Comparison of ENCODE assay signal across 10 cellular contexts in the genomic region with DNA sequence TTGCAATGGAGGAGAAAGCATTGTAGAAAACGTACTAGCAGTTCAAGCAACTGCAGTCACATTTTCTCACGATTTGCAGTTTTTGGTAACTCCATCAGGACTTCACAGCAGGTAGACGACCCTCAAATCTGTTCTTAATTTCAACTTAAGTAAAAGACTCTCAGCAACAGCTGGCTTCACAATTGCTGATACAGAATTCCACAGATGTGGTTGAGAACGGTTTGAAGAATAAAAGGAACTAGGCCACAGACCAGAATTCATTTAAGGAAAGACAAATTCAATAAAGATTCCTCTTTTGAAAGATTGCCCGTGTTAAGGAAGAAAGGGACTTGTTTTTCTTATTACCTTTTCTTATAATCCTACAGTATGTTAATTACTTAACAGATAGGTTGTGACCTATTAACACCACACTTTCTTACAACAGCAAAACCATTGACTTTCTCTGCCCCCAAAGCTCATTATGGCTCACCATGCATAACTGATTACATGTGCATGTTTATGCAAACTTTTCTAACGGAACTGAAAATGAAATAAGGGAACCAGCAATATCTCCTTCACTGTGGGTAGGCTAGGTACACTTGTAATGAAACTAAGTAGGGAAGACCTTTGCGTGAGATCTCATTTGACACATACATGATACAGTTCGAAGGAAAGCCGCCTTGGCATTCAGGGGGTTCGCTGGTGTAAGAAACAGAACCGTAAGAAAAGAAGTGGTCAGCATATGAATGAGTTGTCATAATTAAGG. TPM values are rescaled to one million over a fixed set of nuclear protein-coding genes. Genes with fewer than 3 reads are reported as not detected.
A peak's percentile ranks its signal among the peaks of the same experiment; 100 is the strongest.
DNase-seq lines count a peak whose midpoint lies in the region; ATAC-seq and TF ChIP-seq lines count a peak whose summit lies in the region.
"Had no signal": no experiment of that assay in that cellular context is flagged by ENCODE, and none has a peak within 500 bp of the region (broad histone marks: within the 10 kb centered on the region; RNA-seq: fewer than 3 reads in every experiment).

No MANE protein-coding gene starts in this region.

- H3K4me3 ChIP-seq in endodermal cell (ENCODE audit: low read length) (no peak overlapping the region), esophagus muscularis mucosa (no peak overlapping the region)

- no peak overlapping the region for H3K9ac ChIP-seq in endodermal cell (ENCODE audit: extremely low read depth, low read length, poor library complexity, severe bottlenecking)

- H3K27ac Mint-ChIP-seq in endodermal cell, result no peak overlapping the region
- H3K27ac Mint-ChIP-seq: activated naive CD4-positive, alpha-beta T cell treated with anti-CD3 and anti-CD28 coated beads, Interleukin-2, amount 10 ng/mL, durations not matched to agents 7 days and 5 days; T-cell had no signal

- no peak for DNase-seq in endodermal cell
- no peak for DNase-seq in left ventricle myocardium superior
- no peak for DNase-seq in esophagus muscularis mucosa (ENCODE audit: extremely low spot score)
- DNase-seq in DMS 273 treated with DMSO at 0.1 percent for 48 hours (lab: John Stamatoyannopoulos, UW), result no peak
- no peak for DNase-seq in activated naive CD4-positive, alpha-beta T cell (lab: John Stamatoyannopoulos, UW)
- DNase-seq: activated naive CD4-positive, alpha-beta T cell treated with anti-CD3 and anti-CD28 coated beads, Interleukin-2, amount 10 ng/mL, durations not matched to agents 7 days and 5 days; T-cell had no signal

- H3K27me3 ChIP-seq in endodermal cell (ENCODE audit: control insufficient read depth, insufficient read depth, low read length, poor library complexity, severe bottlenecking), result peaks cover 28% of the 10 kb centered on the region
- H3K27me3 ChIP-seq in esophagus muscularis mucosa, result no peaks in the 10 kb centered on the region

- H3K27me3 Mint-ChIP-seq in endodermal cell (ENCODE audit: insufficient read depth), result peaks cover 33% of the 10 kb centered on the region

- ATAC-seq in GM18511 (IDR thresholded peaks at IDR 0.05; ENCODE audit: unreplicated experiment) (peak; percentile 90), GM21723 (IDR thresholded peaks at IDR 0.05; ENCODE audit: unreplicated experiment) (peak; percentile 88), HG03469 (IDR thresholded peaks at IDR 0.05; ENCODE audit: unreplicated experiment) (peak; percentile 92), left ventricle myocardium superior (no peak)
- ATAC-seq: T-cell had no signal

- TF ChIP-seq POLR2A in esophagus muscularis mucosa (IDR thresholded peaks at IDR 0.05; ENCODE audit: low read depth), result no peak

- H3K4me1 ChIP-seq in endodermal cell (ENCODE audit: control insufficient read depth, insufficient read depth, low read length) (no peaks in the 10 kb centered on the region), esophagus muscularis mucosa (peaks cover 0 to 17% (median 7%) of the 10 kb centered on the region in 4 donors)

- no peak for TF ChIP-seq CTCF in endodermal cell (conservative IDR thresholded peaks at IDR 0.05)
- TF ChIP-seq CTCF in esophagus muscularis mucosa (IDR thresholded peaks at IDR 0.05), result no peak

- H3K4me1 Mint-ChIP-seq in endodermal cell, result peaks cover 24% of the 10 kb centered on the region

- peak overlapping the region; percentile 42 for H3K27ac ChIP-seq in endodermal cell (ENCODE audit: low read depth, low read length)
- no peak overlapping the region for H3K27ac ChIP-seq in esophagus muscularis mucosa (replicated peaks in 1 of 4)

- H3K36me3 ChIP-seq in endodermal cell (ENCODE audit: control insufficient read depth, insufficient read depth, low read length) (no peaks in the 10 kb centered on the region), esophagus muscularis mucosa (no peaks in the 10 kb centered on the region)

- H3K4me3 Mint-ChIP-seq in endodermal cell, result no peak overlapping the region
- H3K4me3 Mint-ChIP-seq: activated naive CD4-positive, alpha-beta T cell treated with anti-CD3 and anti-CD28 coated beads, Interleukin-2, amount 10 ng/mL, durations not matched to agents 7 days and 5 days; T-cell had no signal

- TF ChIP-seq EP300 in esophagus muscularis mucosa (IDR thresholded peaks at IDR 0.05), result no peak

- WGBS in endodermal cell (ENCODE audit: insufficient coverage in 1 of 2, insufficient read length in 1 of 2), 2 experiments, result 75 to 83% methylated on average over 9 to 10 of the region's 11 CpGs
- WGBS in esophagus muscularis mucosa, result 63% methylated on average over 11 of the region's 11 CpGs

- intact Hi-C loops in left ventricle myocardium superior (cut with micrococcal nuclease), result no loop called here
- intact Hi-C loops in esophagus muscularis mucosa (cut with DNase I), result loop anchor here (5.0 to 10.0 kb wide), 3 partner anchors 102 to 195 kb away; no protein-coding TSS in a partner anchor

- H3K36me3 Mint-ChIP-seq in endodermal cell (ENCODE audit: low read depth), result no peaks in the 10 kb centered on the region
- H3K36me3 Mint-ChIP-seq: T-cell had no signal

- H3K9me3 ChIP-seq in endodermal cell (ENCODE audit: control insufficient read depth, low read length) (no peaks in the 10 kb centered on the region), esophagus muscularis mucosa (no peaks in the 10 kb centered on the region)

- H3K9me3 Mint-ChIP-seq in endodermal cell, result no peaks in the 10 kb centered on the region
- H3K9me3 Mint-ChIP-seq: activated naive CD4-positive, alpha-beta T cell treated with anti-CD3 and anti-CD28 coated beads, Interleukin-2, amount 10 ng/mL, durations not matched to agents 7 days and 5 days; T-cell had no signal

RNA-seq across cellular contexts. Expression of a gene that starts 4.7 kb away (rescaled TPM):
- total RNA-seq in endodermal cell (10 to 100 TPM; 60.2 to 77.9 TPM), left ventricle myocardium superior (14.0 TPM), esophagus muscularis mucosa (10 to 100 TPM; 28.5 to 44.9 (median 35.8) TPM)
- polyA plus RNA-seq in endodermal cell (2013, experiment 1 of 2), result 61.3 TPM
- polyA plus RNA-seq in endodermal cell (2013, experiment 2 of 2), result 59.9 TPM
